ENCODE assay signal across 20 cellular contexts in the genomic region with DNA sequence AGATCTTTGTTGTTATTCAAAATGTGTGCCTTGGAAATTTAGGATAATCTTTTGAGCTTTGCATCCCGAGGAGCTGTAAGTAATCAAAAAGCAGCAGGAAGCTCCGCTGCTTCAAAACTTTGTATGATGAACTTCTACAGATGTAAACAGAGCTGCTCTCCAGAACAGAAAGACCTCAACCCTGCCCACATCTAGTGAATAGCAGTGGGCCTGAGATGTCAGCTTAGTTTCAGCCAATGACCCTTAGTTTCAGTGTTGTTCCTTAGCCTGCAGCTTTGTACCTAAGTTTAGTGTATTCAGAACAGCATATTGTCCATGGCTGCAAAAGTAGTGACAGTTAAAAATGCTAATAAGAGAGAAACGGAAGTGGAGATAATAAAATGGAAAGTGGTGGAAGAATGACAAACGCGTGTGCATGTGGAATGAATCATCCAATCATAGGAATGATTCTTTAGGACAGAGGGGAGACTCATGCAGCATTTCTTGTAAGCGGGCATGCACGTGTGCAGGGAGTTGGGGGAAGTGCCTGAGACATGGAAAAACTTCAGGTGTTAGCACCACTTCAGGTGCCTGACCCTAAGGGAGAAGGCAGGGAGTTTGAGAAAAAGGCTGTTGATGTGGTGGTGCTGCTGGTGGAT. TPM values are rescaled to one million over a fixed set of nuclear protein-coding genes. Genes with fewer than 3 reads are reported as not detected.
A peak's percentile ranks its signal among the peaks of the same experiment; 100 is the strongest.
DNase-seq lines count a peak whose midpoint lies in the region; ATAC-seq, FAIRE-seq and TF ChIP-seq lines count a peak whose summit lies in the region.
"Had no signal": no experiment of that assay in that cellular context is flagged by ENCODE, and none has a peak within 500 bp of the region (broad histone marks: within the 10 kb centered on the region; RNA-seq: fewer than 3 reads in every experiment).

No MANE protein-coding gene starts in this region.

- peak overlapping the region; percentile 19 for H3K4me3 ChIP-seq in AG10803 (ENCODE audit: low read length)
- H3K4me3 ChIP-seq in astrocyte of the spinal cord (ENCODE audit: low read depth, low read length) = no peak overlapping the region
- H3K4me3 ChIP-seq: dorsolateral prefrontal cortex, right atrium auricular region had no signal

- TF ChIP-seq CTCF in AG10803 (conservative IDR thresholded peaks at IDR 0.05; ENCODE audit: low read length) = no peak
- TF ChIP-seq CTCF in astrocyte of the spinal cord (IDR thresholded peaks at IDR 0.05; ENCODE audit: low read depth, low read length) = no peak

- intact Hi-C loops in sciatic nerve (cut with DNase I) = no loop called here

- DNase-seq in AG10803 (ENCODE audit: low read depth) = peak; percentile 64
- DNase-seq in HTR-8/SVneo (ENCODE audit: insufficient read length, low spot score) = peak; percentile 27
- DNase-seq in astrocyte of the spinal cord (ENCODE audit: low read depth, low spot score) = peak; percentile 21
- peak; percentile 70 for DNase-seq in iris pigment epithelial cell (ENCODE audit: low read depth)
- DNase-seq in sciatic nerve (ENCODE audit: low spot score) = no peak
- DNase-seq in NK-92 (lab: John Stamatoyannopoulos, UW; ENCODE audit: unreplicated experiment) = no peak
- DNase-seq: activated CD8-positive, alpha-beta memory T cell treated with anti-CD3 and anti-CD28 coated beads, Interleukin-2, amount 50 U/mL, for 48 hours; activated naive CD4-positive, alpha-beta T cell treated with Interleukin-2 at 50 U/mL for 16 hours; AML-193; dorsolateral prefrontal cortex; erythroblast; GDM1; hippocampal formation; Karpas-422; kidney glomerular epithelial cell; NCI-H1436; SHP77 had no signal

- in situ Hi-C loops in astrocyte of the spinal cord (cut with HindIII; ENCODE audit: low sequenced_read_pairs) = no loop called here

- ATAC-seq in HG02884 (IDR thresholded peaks at IDR 0.05; ENCODE audit: unreplicated experiment) (no peak), sciatic nerve (no peak), GM19452 (IDR thresholded peaks at IDR 0.05; ENCODE audit: unreplicated experiment) (no peak)

- FAIRE-seq in HTR-8/SVneo (lab: Jason Lieb, UNC) = no peak

RNA-seq across cellular contexts. Expression of gene SNX24, which starts 24.9 kb away (rescaled TPM):
- 38.2 TPM for total RNA-seq in sciatic nerve

Comparison
In these comparisons a context has a peak if more than half of its experiments do, and no peak if none do; other contexts are left out.
1. DNase-seq: peak in AG10803 (single experiment), HTR-8/SVneo (single experiment), astrocyte of the spinal cord (single experiment) and iris pigment epithelial cell (single experiment); none in sciatic nerve (single experiment) and NK-92 (single experiment).